1 cellular context compared by ENCODE assay signal in the genomic region with DNA sequence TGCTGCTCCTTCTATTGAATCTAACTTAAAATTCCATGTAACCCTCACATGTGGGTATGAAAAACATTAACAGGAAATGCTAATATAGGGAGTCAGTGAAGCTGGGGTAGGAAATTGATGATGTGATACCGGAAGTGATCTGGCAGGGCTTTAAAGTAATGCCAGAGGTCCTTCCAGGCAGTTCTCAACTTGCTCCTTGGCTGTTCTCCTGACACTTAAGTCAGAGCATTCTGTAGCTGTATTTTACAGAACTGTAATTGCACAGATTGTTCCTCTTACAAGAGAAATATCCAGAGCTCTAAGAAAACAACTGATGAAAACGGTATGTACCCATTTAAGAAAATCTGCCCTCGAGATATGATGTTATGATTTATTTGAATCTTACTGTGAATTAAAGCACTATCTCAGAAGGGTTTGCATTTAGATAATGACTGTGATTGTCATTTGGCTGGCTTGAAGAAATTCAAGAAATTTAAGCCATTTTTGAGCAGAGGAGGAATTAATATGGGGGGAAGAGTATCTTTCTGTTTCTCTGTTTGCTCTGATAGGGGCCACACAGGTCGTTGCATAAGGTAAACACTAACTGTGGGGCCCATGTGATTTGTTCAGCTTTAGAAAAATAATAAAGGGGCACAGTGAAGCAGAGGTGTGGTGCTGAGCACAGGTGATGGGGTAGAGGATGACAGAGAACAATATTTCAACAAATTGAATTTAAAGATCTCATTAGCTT.
TF ChIP-seq lines count a peak whose summit lies in the region.

No MANE protein-coding gene starts in this region.

TF ChIP-seq in SK-N-SH, 30 proteins besides CTCF, POLR2A, EP300 and RAD21:
- TF ChIP-seq GATA2 (CRISPR knock-in tag; IDR thresholded peaks at IDR 0.05) (no peak), JUND (IDR thresholded peaks at IDR 0.05) (peak; percentile 45), RXRA (IDR thresholded peaks at IDR 0.05; ENCODE audit: borderline replicate concordance, low read depth) (no peak), ELF1 (IDR thresholded peaks at IDR 0.05) (peak; percentile 62), MEF2A (IDR thresholded peaks at IDR 0.05; ENCODE audit: borderline replicate concordance, low read depth) (no peak), FOSL2 (IDR thresholded peaks at IDR 0.05; ENCODE audit: borderline replicate concordance, low read depth) (peak; percentile 36; the same call in 1 of the 2 replicates), POLR2AphosphoS5 (IDR thresholded peaks at IDR 0.05; ENCODE audit: low read depth, low read length) (0 out of 2 replicates have a peak, but pooled peaks have one; percentile 35), YY1 (IDR thresholded peaks at IDR 0.05; ENCODE audit: low read depth) (no peak), EZH2phosphoT487 (IDR thresholded peaks at IDR 0.05; ENCODE audit: borderline replicate concordance, low read depth) (no peak), RFX5 (IDR thresholded peaks at IDR 0.05; ENCODE audit: low read length) (no peak), GABPA (IDR thresholded peaks at IDR 0.05; ENCODE audit: low read depth) (peak; percentile 68), MXI1 (IDR thresholded peaks at IDR 0.05; ENCODE audit: low read depth, low read length) (no peak), NRF1 (IDR thresholded peaks at IDR 0.05; ENCODE audit: low read depth, low read length) (no peak), FOXJ3 (CRISPR knock-in tag; IDR thresholded peaks at IDR 0.05) (no peak), TCF12 (IDR thresholded peaks at IDR 0.05) (peak; percentile 60), FOXM1 (IDR thresholded peaks at IDR 0.05; ENCODE audit: low read depth) (no peak), NFIC (IDR thresholded peaks at IDR 0.05; ENCODE audit: borderline replicate concordance) (peak; percentile 63), CHD2 (IDR thresholded peaks at IDR 0.05; ENCODE audit: low read length, partially characterized antibody) (no peak), TEAD4 (IDR thresholded peaks at IDR 0.05; ENCODE audit: borderline replicate concordance, insufficient read depth) (0 out of 2 replicates have a peak, but pooled peaks have one; percentile 50), SIN3A (IDR thresholded peaks at IDR 0.05; ENCODE audit: borderline replicate concordance, low read depth, low read length) (no peak; the same call in 1 of the 2 replicates), SMC3 (IDR thresholded peaks at IDR 0.05; ENCODE audit: low read depth, low read length) (no peak), RCOR1 (IDR thresholded peaks at IDR 0.05; ENCODE audit: low read length) (no peak), TAF1 (IDR thresholded peaks at IDR 0.05; ENCODE audit: borderline replicate concordance, low read depth, low read length) (no peak)
- TF ChIP-seq, protein P1, sequence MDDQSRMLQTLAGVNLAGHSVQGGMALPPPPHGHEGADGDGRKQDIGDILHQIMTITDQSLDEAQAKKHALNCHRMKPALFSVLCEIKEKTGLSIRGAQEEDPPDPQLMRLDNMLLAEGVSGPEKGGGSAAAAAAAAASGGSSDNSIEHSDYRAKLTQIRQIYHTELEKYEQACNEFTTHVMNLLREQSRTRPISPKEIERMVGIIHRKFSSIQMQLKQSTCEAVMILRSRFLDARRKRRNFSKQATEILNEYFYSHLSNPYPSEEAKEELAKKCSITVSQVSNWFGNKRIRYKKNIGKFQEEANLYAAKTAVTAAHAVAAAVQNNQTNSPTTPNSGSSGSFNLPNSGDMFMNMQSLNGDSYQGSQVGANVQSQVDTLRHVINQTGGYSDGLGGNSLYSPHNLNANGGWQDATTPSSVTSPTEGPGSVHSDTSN (IDR thresholded peaks at IDR 0.05), result peak; percentile 46
- TF ChIP-seq, protein P2, sequence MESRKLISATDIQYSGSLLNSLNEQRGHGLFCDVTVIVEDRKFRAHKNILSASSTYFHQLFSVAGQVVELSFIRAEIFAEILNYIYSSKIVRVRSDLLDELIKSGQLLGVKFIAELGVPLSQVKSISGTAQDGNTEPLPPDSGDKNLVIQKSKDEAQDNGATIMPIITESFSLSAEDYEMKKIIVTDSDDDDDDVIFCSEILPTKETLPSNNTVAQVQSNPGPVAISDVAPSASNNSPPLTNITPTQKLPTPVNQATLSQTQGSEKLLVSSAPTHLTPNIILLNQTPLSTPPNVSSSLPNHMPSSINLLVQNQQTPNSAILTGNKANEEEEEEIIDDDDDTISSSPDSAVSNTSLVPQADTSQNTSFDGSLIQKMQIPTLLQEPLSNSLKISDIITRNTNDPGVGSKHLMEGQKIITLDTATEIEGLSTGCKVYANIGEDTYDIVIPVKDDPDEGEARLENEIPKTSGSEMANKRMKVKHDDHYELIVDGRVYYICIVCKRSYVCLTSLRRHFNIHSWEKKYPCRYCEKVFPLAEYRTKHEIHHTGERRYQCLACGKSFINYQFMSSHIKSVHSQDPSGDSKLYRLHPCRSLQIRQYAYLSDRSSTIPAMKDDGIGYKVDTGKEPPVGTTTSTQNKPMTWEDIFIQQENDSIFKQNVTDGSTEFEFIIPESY (IDR thresholded peaks at IDR 0.05; ENCODE audit: borderline replicate concordance, low read depth), result no peak
- TF ChIP-seq, protein P3, sequence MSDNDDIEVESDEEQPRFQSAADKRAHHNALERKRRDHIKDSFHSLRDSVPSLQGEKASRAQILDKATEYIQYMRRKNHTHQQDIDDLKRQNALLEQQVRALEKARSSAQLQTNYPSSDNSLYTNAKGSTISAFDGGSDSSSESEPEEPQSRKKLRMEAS (IDR thresholded peaks at IDR 0.05; ENCODE audit: low read depth), result 0 out of 2 replicates have a peak, but pooled peaks have one; percentile 19
- TF ChIP-seq, protein P4, sequence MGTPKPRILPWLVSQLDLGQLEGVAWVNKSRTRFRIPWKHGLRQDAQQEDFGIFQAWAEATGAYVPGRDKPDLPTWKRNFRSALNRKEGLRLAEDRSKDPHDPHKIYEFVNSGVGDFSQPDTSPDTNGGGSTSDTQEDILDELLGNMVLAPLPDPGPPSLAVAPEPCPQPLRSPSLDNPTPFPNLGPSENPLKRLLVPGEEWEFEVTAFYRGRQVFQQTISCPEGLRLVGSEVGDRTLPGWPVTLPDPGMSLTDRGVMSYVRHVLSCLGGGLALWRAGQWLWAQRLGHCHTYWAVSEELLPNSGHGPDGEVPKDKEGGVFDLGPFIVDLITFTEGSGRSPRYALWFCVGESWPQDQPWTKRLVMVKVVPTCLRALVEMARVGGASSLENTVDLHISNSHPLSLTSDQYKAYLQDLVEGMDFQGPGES (IDR thresholded peaks at IDR 0.05; ENCODE audit: low read depth, low read length), result no peak
- TF ChIP-seq, protein P5, sequence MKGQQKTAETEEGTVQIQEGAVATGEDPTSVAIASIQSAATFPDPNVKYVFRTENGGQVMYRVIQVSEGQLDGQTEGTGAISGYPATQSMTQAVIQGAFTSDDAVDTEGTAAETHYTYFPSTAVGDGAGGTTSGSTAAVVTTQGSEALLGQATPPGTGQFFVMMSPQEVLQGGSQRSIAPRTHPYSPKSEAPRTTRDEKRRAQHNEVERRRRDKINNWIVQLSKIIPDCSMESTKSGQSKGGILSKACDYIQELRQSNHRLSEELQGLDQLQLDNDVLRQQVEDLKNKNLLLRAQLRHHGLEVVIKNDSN (IDR thresholded peaks at IDR 0.05; ENCODE audit: borderline replicate concordance, low read depth), result no peak
- TF ChIP-seq, protein P6, sequence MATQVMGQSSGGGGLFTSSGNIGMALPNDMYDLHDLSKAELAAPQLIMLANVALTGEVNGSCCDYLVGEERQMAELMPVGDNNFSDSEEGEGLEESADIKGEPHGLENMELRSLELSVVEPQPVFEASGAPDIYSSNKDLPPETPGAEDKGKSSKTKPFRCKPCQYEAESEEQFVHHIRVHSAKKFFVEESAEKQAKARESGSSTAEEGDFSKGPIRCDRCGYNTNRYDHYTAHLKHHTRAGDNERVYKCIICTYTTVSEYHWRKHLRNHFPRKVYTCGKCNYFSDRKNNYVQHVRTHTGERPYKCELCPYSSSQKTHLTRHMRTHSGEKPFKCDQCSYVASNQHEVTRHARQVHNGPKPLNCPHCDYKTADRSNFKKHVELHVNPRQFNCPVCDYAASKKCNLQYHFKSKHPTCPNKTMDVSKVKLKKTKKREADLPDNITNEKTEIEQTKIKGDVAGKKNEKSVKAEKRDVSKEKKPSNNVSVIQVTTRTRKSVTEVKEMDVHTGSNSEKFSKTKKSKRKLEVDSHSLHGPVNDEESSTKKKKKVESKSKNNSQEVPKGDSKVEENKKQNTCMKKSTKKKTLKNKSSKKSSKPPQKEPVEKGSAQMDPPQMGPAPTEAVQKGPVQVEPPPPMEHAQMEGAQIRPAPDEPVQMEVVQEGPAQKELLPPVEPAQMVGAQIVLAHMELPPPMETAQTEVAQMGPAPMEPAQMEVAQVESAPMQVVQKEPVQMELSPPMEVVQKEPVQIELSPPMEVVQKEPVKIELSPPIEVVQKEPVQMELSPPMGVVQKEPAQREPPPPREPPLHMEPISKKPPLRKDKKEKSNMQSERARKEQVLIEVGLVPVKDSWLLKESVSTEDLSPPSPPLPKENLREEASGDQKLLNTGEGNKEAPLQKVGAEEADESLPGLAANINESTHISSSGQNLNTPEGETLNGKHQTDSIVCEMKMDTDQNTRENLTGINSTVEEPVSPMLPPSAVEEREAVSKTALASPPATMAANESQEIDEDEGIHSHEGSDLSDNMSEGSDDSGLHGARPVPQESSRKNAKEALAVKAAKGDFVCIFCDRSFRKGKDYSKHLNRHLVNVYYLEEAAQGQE (IDR thresholded peaks at IDR 0.05; ENCODE audit: low read depth, low read length), result no peak
- TF ChIP-seq, protein P7, sequence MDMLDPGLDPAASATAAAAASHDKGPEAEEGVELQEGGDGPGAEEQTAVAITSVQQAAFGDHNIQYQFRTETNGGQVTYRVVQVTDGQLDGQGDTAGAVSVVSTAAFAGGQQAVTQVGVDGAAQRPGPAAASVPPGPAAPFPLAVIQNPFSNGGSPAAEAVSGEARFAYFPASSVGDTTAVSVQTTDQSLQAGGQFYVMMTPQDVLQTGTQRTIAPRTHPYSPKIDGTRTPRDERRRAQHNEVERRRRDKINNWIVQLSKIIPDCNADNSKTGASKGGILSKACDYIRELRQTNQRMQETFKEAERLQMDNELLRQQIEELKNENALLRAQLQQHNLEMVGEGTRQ (IDR thresholded peaks at IDR 0.05; ENCODE audit: borderline replicate concordance, low read depth, low read length), result no peak
TF ChIP-seq in SK-N-SH: peak in this region for 10.
